ENCODE assay signal across 8 cellular contexts in the genomic region with DNA sequence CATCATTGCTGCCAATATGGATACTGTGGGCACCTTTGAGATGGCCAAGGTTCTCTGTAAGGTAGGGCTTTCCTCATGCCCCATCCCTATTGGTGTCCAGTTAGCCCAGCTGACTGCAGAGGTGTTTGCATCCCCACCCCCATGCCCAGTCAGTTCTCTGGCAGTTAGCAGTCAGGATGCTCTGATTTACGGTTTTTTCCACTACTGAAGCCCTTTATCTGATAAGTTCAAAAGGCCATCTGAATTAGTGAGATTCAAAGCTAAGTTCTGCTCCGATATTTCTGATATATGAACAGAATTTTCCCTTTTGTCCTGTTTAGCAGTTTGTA. TPM values are rescaled to one million over a fixed set of nuclear protein-coding genes. Genes with fewer than 3 reads are reported as not detected.
DNase-seq lines count a peak whose midpoint lies in the region; ATAC-seq and TF ChIP-seq lines count a peak whose summit lies in the region.

No MANE protein-coding gene starts in this region.

- peak overlapping the region; percentile 89 to 100 (median 96) for H3K4me3 Mint-ChIP-seq in CD4-positive, CD25-positive, alpha-beta regulatory T cell
- peak overlapping the region; percentile 92 for H3K4me3 Mint-ChIP-seq in neural crest cell

- H3K4me1 Mint-ChIP-seq in CD4-positive, CD25-positive, alpha-beta regulatory T cell, result peaks cover 14 to 85% (median 55%) of the 10 kb centered on the region in 4 donors
- H3K4me1 Mint-ChIP-seq in neural crest cell, result peaks cover 41% of the 10 kb centered on the region

- H3K27me3 ChIP-seq in CD4-positive, CD25-positive, alpha-beta regulatory T cell (ENCODE audit: control insufficient read depth, insufficient read depth, low read length), result no peaks in the 10 kb centered on the region
- H3K27me3 ChIP-seq in MM.1S (replicated peaks; ENCODE audit: insufficient read depth, low read length) (no peaks in the 10 kb centered on the region), dorsolateral prefrontal cortex (no peaks in the 10 kb centered on the region)

- peak overlapping the region; percentile 94 for H3K4me3 ChIP-seq in CD4-positive, CD25-positive, alpha-beta regulatory T cell (ENCODE audit: low read depth, low read length)
- peak overlapping the region; percentile 81 for H3K4me3 ChIP-seq in MM.1S (ENCODE audit: low read length)
- H3K4me3 ChIP-seq in dorsolateral prefrontal cortex, result peak overlapping the region; percentile 71 to 100 (median 92)

- peak overlapping the region; percentile 66; the same call in 1 of the 2 replicates for H3K9ac ChIP-seq in MM.1S (ENCODE audit: low read length)

- no peaks in the 10 kb centered on the region for H3K9me3 ChIP-seq in CD4-positive, CD25-positive, alpha-beta regulatory T cell (ENCODE audit: control insufficient read depth in 2 of 2, low read length in 2 of 2)
- H3K9me3 ChIP-seq in MM.1S (replicated peaks; ENCODE audit: insufficient read depth, low read length), result no peaks in the 10 kb centered on the region

- no peaks in the 10 kb centered on the region for H4K20me1 ChIP-seq in MM.1S (ENCODE audit: insufficient read depth, low read length)

- intact Hi-C loops in dorsolateral prefrontal cortex (cut with DNase I), result loop anchor here (5.0 kb wide), 2 partner anchors 96 to 209 kb away; a partner anchor contains a TSS

- peaks cover 29% of the 10 kb centered on the region for H3K4me1 ChIP-seq in CD4-positive, CD25-positive, alpha-beta regulatory T cell (ENCODE audit: control insufficient read depth, insufficient read depth, low read length, poor library complexity, severe bottlenecking)
- peaks cover 5% of the 10 kb centered on the region for H3K4me1 ChIP-seq in MM.1S (ENCODE audit: low read length)

- peaks cover 29% of the 10 kb centered on the region for H3K36me3 Mint-ChIP-seq in CD4-positive, CD25-positive, alpha-beta regulatory T cell
- H3K36me3 Mint-ChIP-seq in neural crest cell (ENCODE audit: low read depth), result peaks cover 9% of the 10 kb centered on the region

- peaks cover 38% of the 10 kb centered on the region for H3K36me3 ChIP-seq in CD4-positive, CD25-positive, alpha-beta regulatory T cell (ENCODE audit: control insufficient read depth, insufficient read depth, low read length)
- H3K36me3 ChIP-seq in MM.1S (replicated peaks; ENCODE audit: insufficient read depth, low read length), result no peaks in the 10 kb centered on the region

- no peak overlapping the region for H2AFZ ChIP-seq in MM.1S (ENCODE audit: low read length)

- peak overlapping the region; percentile 91 for H3K27ac ChIP-seq in CD4-positive, CD25-positive, alpha-beta regulatory T cell (ENCODE audit: insufficient read depth, low read length, poor library complexity, severe bottlenecking)
- H3K27ac ChIP-seq in MM.1S (ENCODE audit: low read length) (no peak overlapping the region; the same call in 1 of the 2 replicates), dorsolateral prefrontal cortex (peak overlapping the region in 37 of 59 donors; percentile 61 to 98 (median 92))

- peaks cover 30% of the 10 kb centered on the region for H3K79me2 ChIP-seq in MM.1S (ENCODE audit: low read length)

- peak overlapping the region; percentile 38 to 94 (median 89) for H3K27ac Mint-ChIP-seq in CD4-positive, CD25-positive, alpha-beta regulatory T cell
- H3K27ac Mint-ChIP-seq in neural crest cell (ENCODE audit: unreplicated experiment), result no peak overlapping the region

- TF ChIP-seq CTCF in MM.1S (IDR thresholded peaks at IDR 0.05; ENCODE audit: low read length) (no peak), dorsolateral prefrontal cortex (IDR thresholded peaks at IDR 0.05 in 54 of 56, conservative IDR thresholded peaks at IDR 0.05 in 2 of 56; ENCODE audit: low read depth in 1 of 56, partially characterized antibody in 56 of 56) (no peak), neural crest cell (conservative IDR thresholded peaks at IDR 0.05) (no peak)

- no peak for DNase-seq in CD4-positive, CD25-positive, alpha-beta regulatory T cell
- DNase-seq in MM.1S (no peak), dorsolateral prefrontal cortex (no peak), neural crest cell (ENCODE audit: low read depth, low spot score) (no peak), foreskin melanocyte (no peak)
- DNase-seq in effector CD8-positive, alpha-beta T cell (lab: John Stamatoyannopoulos, UW), result no peak

- ATAC-seq in CD4-positive, CD25-positive, alpha-beta regulatory T cell (ENCODE audit: low read depth in 2 of 2), result no peak
- ATAC-seq in HG03342 (IDR thresholded peaks at IDR 0.05; ENCODE audit: unreplicated experiment) (no peak), GM21367 (IDR thresholded peaks at IDR 0.05; ENCODE audit: unreplicated experiment) (no peak)

- no peaks in the 10 kb centered on the region for H3K9me3 Mint-ChIP-seq in CD4-positive, CD25-positive, alpha-beta regulatory T cell
- H3K9me3 Mint-ChIP-seq in neural crest cell, result no peaks in the 10 kb centered on the region

- peak overlapping the region; percentile 81 for H3K4me2 ChIP-seq in MM.1S (ENCODE audit: low read depth, low read length)

- no peaks in the 10 kb centered on the region for H3K27me3 Mint-ChIP-seq in CD4-positive, CD25-positive, alpha-beta regulatory T cell
- no peaks in the 10 kb centered on the region for H3K27me3 Mint-ChIP-seq in neural crest cell (ENCODE audit: low read depth)

- H3F3A ChIP-seq in MM.1S (ENCODE audit: insufficient read depth, low read length), result no peaks in the 10 kb centered on the region

- no peaks in the 10 kb centered on the region for H3K9me2 ChIP-seq in MM.1S (replicated peaks; ENCODE audit: insufficient read depth, low read length)

RNA-seq across cellular contexts. Expression of a gene that starts 0.8 kb away (rescaled TPM):
- total RNA-seq in CD4-positive, CD25-positive, alpha-beta regulatory T cell, result 49.0 TPM
- 100 to 1,000 TPM in 3 of 4 donors, 10 to 100 TPM in 1; 95.5 to 117 (median 112) TPM for polyA plus RNA-seq in CD4-positive, CD25-positive, alpha-beta regulatory T cell
- total RNA-seq in dorsolateral prefrontal cortex (10 to 100 TPM; 52.1 to 93.5 (median 74.3) TPM), neural crest cell (64.0 and 66.2 TPM in 2 replicates)

RNA-seq across cellular contexts. Expression of a gene that starts 1.3 kb away (rescaled TPM):
- total RNA-seq in CD4-positive, CD25-positive, alpha-beta regulatory T cell, result 89.1 TPM
- 100 to 1,000 TPM; 334 to 440 (median 349) TPM for polyA plus RNA-seq in CD4-positive, CD25-positive, alpha-beta regulatory T cell
- total RNA-seq in dorsolateral prefrontal cortex, result 100 to 1,000 TPM; 101 to 287 (median 196) TPM
- total RNA-seq in neural crest cell, result 191 and 208 TPM in 2 replicates

RNA-seq across cellular contexts. Expression of a gene that starts 8.9 kb away (rescaled TPM):
- total RNA-seq in CD4-positive, CD25-positive, alpha-beta regulatory T cell, result 169 TPM
- polyA plus RNA-seq in CD4-positive, CD25-positive, alpha-beta regulatory T cell, result 100 to 1,000 TPM; 216 to 242 (median 223) TPM
- total RNA-seq in dorsolateral prefrontal cortex, result 10 to 100 TPM; 31.9 to 73.8 (median 52.4) TPM
- total RNA-seq in neural crest cell, result 63.4 and 66.7 TPM in 2 replicates

RNA-seq across cellular contexts. Expression of a gene that starts 17.6 kb away (rescaled TPM):
- total RNA-seq in CD4-positive, CD25-positive, alpha-beta regulatory T cell, result 6.0 TPM
- 10 to 100 TPM; 29.0 to 52.6 (median 35.6) TPM for polyA plus RNA-seq in CD4-positive, CD25-positive, alpha-beta regulatory T cell
- total RNA-seq in dorsolateral prefrontal cortex (10 to 100 TPM; 11.6 to 33.6 (median 23.0) TPM), neural crest cell (19.0 and 25.9 TPM in 2 replicates)

RNA-seq across cellular contexts. Expression of a gene that starts 20.2 kb away (rescaled TPM):
- 108 TPM for total RNA-seq in CD4-positive, CD25-positive, alpha-beta regulatory T cell
- 100 to 1,000 TPM; 122 to 154 (median 142) TPM for polyA plus RNA-seq in CD4-positive, CD25-positive, alpha-beta regulatory T cell
- total RNA-seq in dorsolateral prefrontal cortex (10 to 100 TPM; 36.8 to 89.6 (median 58.1) TPM), neural crest cell (42.2 and 44.7 TPM in 2 replicates)
